ENCODE assay signal across 12 cellular contexts in genomic region chr1:8059161-8059622, GRCh38. TPM values are rescaled to one million over a fixed set of nuclear protein-coding genes. Genes with fewer than 3 reads are reported as not detected.
DNase-seq lines count a peak whose midpoint lies in the region; ATAC-seq, FAIRE-seq and TF ChIP-seq lines count a peak whose summit lies in the region.
"Had no signal": no experiment of that assay in that cellular context is flagged by ENCODE, and none has a peak within 500 bp of the region (broad histone marks: within the 10 kb centered on the region; RNA-seq: fewer than 3 reads in every experiment).

No MANE protein-coding gene starts in this region.

- H3K27me3 ChIP-seq in ACC112 (ENCODE audit: insufficient read depth, low read length) (no peaks in the 10 kb centered on the region), IMR-90 (ENCODE audit: control insufficient read depth, insufficient read depth, low read length) (no peaks in the 10 kb centered on the region), mesenchymal stem cell (ENCODE audit: control insufficient read depth in 1 of 2, insufficient read depth in 1 of 2, low read length in 2 of 2) (no peaks in the 10 kb centered on the region)

- POLR2A ChIA-PET in IMR-90 (lab: Charles Lee; ENCODE audit: unreplicated experiment) = interaction anchor here (0.6 kb wide), 2 partner anchors 21 to 312 kb away, joined by 3 read pairs; no protein-coding TSS in a partner anchor

- peak overlapping the region; percentile 62; the same call in 1 of the 2 replicates for H3K23ac ChIP-seq in IMR-90 (ENCODE audit: low read depth, low read length)
- H3K23ac ChIP-seq in mesenchymal stem cell (ENCODE audit: low read length in 2 of 2) = no peak overlapping the region

- H3K79me2 ChIP-seq in ACC112 (ENCODE audit: control insufficient read depth, insufficient read depth, low read length, unreplicated experiment) = no peaks in the 10 kb centered on the region

- DNase-seq in IMR-90 (peak; percentile 75), coronary artery (ENCODE audit: low spot score) (peak; percentile 81), mesenchymal stem cell (peak; percentile 75), NCI-H2107 (lab: John Stamatoyannopoulos, UW) (no peak), GDM1 (lab: John Stamatoyannopoulos, UW) (no peak), D721Med (ENCODE audit: insufficient read length, low spot score) (no peak)
- DNase-seq: activated CD8-positive, alpha-beta T cell treated with anti-CD3 and anti-CD28 coated beads, Interleukin-2, amount 10 ng/mL, durations not matched to agents 7 days and 5 days; substantia nigra had no signal

- FAIRE-seq in D721Med (lab: Jason Lieb, UNC) = no peak
- FAIRE-seq: A204.1 had no signal

- peak overlapping the region; percentile 82 for H2BK20ac ChIP-seq in IMR-90 (ENCODE audit: low read depth, low read length)

- peak overlapping the region; percentile 99 for H3K18ac ChIP-seq in IMR-90 (ENCODE audit: low read depth, low read length)
- no peak overlapping the region for H3K18ac ChIP-seq in mesenchymal stem cell (ENCODE audit: low read depth in 1 of 2, low read length in 2 of 2)

- TF ChIP-seq RAD21 in IMR-90 (IDR thresholded peaks at IDR 0.05; ENCODE audit: low read length) = no peak

- WGBS in IMR-90 (ENCODE audit: extremely low coverage in 2 of 2, insufficient read length in 1 of 2), 2 experiments = 80% methylated on average over 1 of the region's 6 CpGs; no CpG with 5 or more reads in 1 of the 2 experiments
- WGBS in mesenchymal stem cell = 55% methylated on average over 6 of the region's 6 CpGs

- H3K4me3 ChIP-seq in ACC112 (ENCODE audit: low read depth, low read length) = no peak overlapping the region
- no peak overlapping the region for H3K4me3 ChIP-seq in IMR-90 (ENCODE audit: insufficient read depth, low read depth, low read length)
- no peak overlapping the region for H3K4me3 ChIP-seq in coronary artery
- no peak overlapping the region for H3K4me3 ChIP-seq in mesenchymal stem cell (ENCODE audit: insufficient read depth in 1 of 2, low read depth in 1 of 2, low read length in 2 of 2)

- H3K56ac ChIP-seq in IMR-90 (ENCODE audit: extremely low read depth, insufficient read depth, low read length) = peak overlapping the region; percentile 36; the same call in 1 of the 2 replicates

- peak overlapping the region; percentile 67; the same call in 2 of the 3 replicates for H2BK15ac ChIP-seq in IMR-90 (ENCODE audit: low read depth, low read length)
- no peak overlapping the region for H2BK15ac ChIP-seq in mesenchymal stem cell (ENCODE audit: low read depth, poor library complexity, severe bottlenecking)

- H3K27ac ChIP-seq in ACC112 (ENCODE audit: low read depth, low read length) = peak overlapping the region; percentile 85
- peak overlapping the region; percentile 100 for H3K27ac ChIP-seq in IMR-90 (ENCODE audit: insufficient read depth, low read length)
- H3K27ac ChIP-seq in coronary artery = peak overlapping the region; percentile 86 to 90
- H3K27ac ChIP-seq in mesenchymal stem cell (ENCODE audit: low read length, poor library complexity, severe bottlenecking) = no peak overlapping the region

- no peak for TF ChIP-seq POLR2A in IMR-90 (IDR thresholded peaks at IDR 0.05; ENCODE audit: low read depth, low read length)

- peak overlapping the region; percentile 99 for H4K5ac ChIP-seq in IMR-90 (ENCODE audit: low read depth, low read length)

- H3K36me3 ChIP-seq in ACC112 (ENCODE audit: insufficient read depth, low read length) = no peaks in the 10 kb centered on the region
- H3K36me3 ChIP-seq in IMR-90 (ENCODE audit: control insufficient read depth, insufficient read depth, low read length) = no peaks in the 10 kb centered on the region
- H3K36me3 ChIP-seq in mesenchymal stem cell (ENCODE audit: control insufficient read depth in 1 of 2, insufficient read depth in 2 of 2, low read depth in 1 of 2, low read length in 2 of 2) = no peaks in the 10 kb centered on the region

- H3K9me3 ChIP-seq in IMR-90 (ENCODE audit: control insufficient read depth, insufficient read depth, low read length) (no peaks in the 10 kb centered on the region), mesenchymal stem cell (ENCODE audit: control insufficient read depth, low read length) (no peaks in the 10 kb centered on the region)

- TF ChIP-seq CTCF in IMR-90 (conservative IDR thresholded peaks at IDR 0.05; ENCODE audit: low read depth, low read length) = no peak
- no peak for TF ChIP-seq CTCF in coronary artery (IDR thresholded peaks at IDR 0.05)
- no peak for TF ChIP-seq CTCF in D721Med (IDR thresholded peaks at IDR 0.05; ENCODE audit: insufficient read depth, missing control alignments)

- intact Hi-C loops in IMR-90 (cut with micrococcal nuclease) = no loop called here

- peak overlapping the region; percentile 95 for H4K91ac ChIP-seq in IMR-90 (ENCODE audit: insufficient read depth, low read depth, low read length)
- peak overlapping the region; percentile 52 for H4K91ac ChIP-seq in mesenchymal stem cell (ENCODE audit: low read length)

- H3K4me1 ChIP-seq in ACC112 (ENCODE audit: control insufficient read depth, insufficient read depth, low read length, unreplicated experiment) (peaks cover 29% of the 10 kb centered on the region), IMR-90 (ENCODE audit: control insufficient read depth, insufficient read depth, low read length) (peaks cover 17% of the 10 kb centered on the region), mesenchymal stem cell (ENCODE audit: control insufficient read depth, insufficient read depth, low read depth, low read length) (peaks cover 3% of the 10 kb centered on the region)

- peak overlapping the region in 1 of 2 experiments; percentile 88 for H2BK12ac ChIP-seq in mesenchymal stem cell (ENCODE audit: low read length in 2 of 2)

- peak overlapping the region; percentile 95 for H2BK120ac ChIP-seq in IMR-90 (ENCODE audit: low read depth, low read length)
- H2BK120ac ChIP-seq in mesenchymal stem cell (ENCODE audit: low read depth, low read length) = peak overlapping the region; percentile 8

- BruUV-seq in IMR-90 (replicated peaks; lab: Mats Ljungman, UMichigan) = no TSS peak

- in situ Hi-C loops in IMR-90 (cut with MboI; ENCODE audit: low sequenced_read_pairs) = no loop called here

- CTCF ChIA-PET in IMR-90 (lab: Yijun Ruan, JAX) = interaction anchor here (0.6 to 1.1 kb wide), 3 partner anchors 19 to 1504 kb away, joined by 3 to 4 read pairs (median 3); no protein-coding TSS in a partner anchor

- no peaks in the 10 kb centered on the region for H4K20me1 ChIP-seq in IMR-90 (ENCODE audit: insufficient read depth, low read length)

- H3K4ac ChIP-seq in IMR-90 (ENCODE audit: low read depth, low read length) (peak overlapping the region; percentile 95), mesenchymal stem cell (ENCODE audit: low read depth in 1 of 2, low read length in 2 of 2) (no peak overlapping the region)

- peak overlapping the region; percentile 64 for H3K14ac ChIP-seq in IMR-90 (replicated peaks; ENCODE audit: low read depth, low read length)
- H3K14ac ChIP-seq in mesenchymal stem cell (ENCODE audit: low read length in 2 of 2) = no peak overlapping the region

- ATAC-seq in IMR-90 (ENCODE audit: low read depth) (peak; percentile 21), GM21825 (IDR thresholded peaks at IDR 0.05; ENCODE audit: unreplicated experiment) (no peak)
- ATAC-seq: activated CD8-positive, alpha-beta T cell treated with anti-CD3 and anti-CD28 coated beads, Interleukin-2, amount 10 ng/mL, durations not matched to agents 7 days and 5 days; SK-N-SH treated with all-trans-retinoic acid at 6 μM for 48 hours had no signal

- H2BK5ac ChIP-seq in IMR-90 (ENCODE audit: low read depth, low read length, poor library complexity, severe bottlenecking) = peak overlapping the region; percentile 96
- H2BK5ac ChIP-seq in mesenchymal stem cell (ENCODE audit: low read depth, low read length, poor library complexity, severe bottlenecking) = no peak overlapping the region

- H4K8ac ChIP-seq in IMR-90 (ENCODE audit: low read depth in 2 of 2, low read length in 2 of 2) = peak overlapping the region; percentile 80 to 92
- peak overlapping the region; percentile 78 for H4K8ac ChIP-seq in mesenchymal stem cell (ENCODE audit: low read length)

- peak overlapping the region; percentile 44 for H3K4me2 ChIP-seq in IMR-90 (ENCODE audit: low read depth, low read length)
- no peak overlapping the region for H3K4me2 ChIP-seq in mesenchymal stem cell (ENCODE audit: low read length, poor library complexity, severe bottlenecking)

- peak overlapping the region; percentile 70 for H2AK9ac ChIP-seq in IMR-90 (replicated peaks; ENCODE audit: low read depth, low read length, poor library complexity)

- no peak overlapping the region for H2AFZ ChIP-seq in ACC112 (ENCODE audit: low read length, unreplicated experiment)
- no peak overlapping the region for H2AFZ ChIP-seq in IMR-90 (replicated peaks; ENCODE audit: low read length, poor library complexity)
- H2AFZ ChIP-seq in mesenchymal stem cell (ENCODE audit: low read depth, low read length) = no peak overlapping the region

- H3K79me1 ChIP-seq in IMR-90 (ENCODE audit: low read depth in 1 of 2, low read length in 2 of 2) = no peaks in the 10 kb centered on the region
- no peaks in the 10 kb centered on the region for H3K79me1 ChIP-seq in mesenchymal stem cell (replicated peaks; ENCODE audit: low read length, poor library complexity, severe bottlenecking)

- H3K9ac ChIP-seq in IMR-90 (ENCODE audit: low read depth, low read length) (peak overlapping the region; percentile 77), mesenchymal stem cell (ENCODE audit: low read length) (no peak overlapping the region)

- dilution Hi-C loops in IMR-90 (cut with HindIII; ENCODE audit: low sequenced_read_pairs, unreplicated experiment) = no loop called here

- peaks cover 9% of the 10 kb centered on the region; the same call in 1 of the 2 replicates for H3K9me1 ChIP-seq in IMR-90 (ENCODE audit: insufficient read depth, low read length)

- H2AK5ac ChIP-seq in IMR-90 (ENCODE audit: low read depth, low read length) (peak overlapping the region; percentile 96), mesenchymal stem cell (ENCODE audit: low read length, severe bottlenecking) (no peak overlapping the region)

TF ChIP-seq in IMR-90, 13 proteins besides CTCF, POLR2A, EP300 and RAD21:
- TF ChIP-seq CHD1 (IDR thresholded peaks at IDR 0.05; ENCODE audit: low read depth, low read length) (no peak), CEBPB (IDR thresholded peaks at IDR 0.05; ENCODE audit: low read depth, low read length) (peak; percentile 78)

RNA-seq across cellular contexts. Expression of gene ERRFI1, which starts 33.1 kb away (rescaled TPM):
- 101 and 106 TPM in 2 replicates for total RNA-seq in IMR-90 (2012; rRNA removed)
- 102 and 145 TPM in 2 replicates for polyA plus RNA-seq in IMR-90 (2012; rRNA removed)
- 66.7 and 88.3 TPM in 2 replicates for polyA plus RNA-seq in IMR-90 (2012; cell fraction: cytosol; rRNA removed)
- 50.7 and 405 TPM in 2 replicates for polyA plus RNA-seq in IMR-90 (2012; cell fraction: nucleus; rRNA removed; ENCODE audit: low replicate concordance)
- 109 TPM for polyA plus RNA-seq in mesenchymal stem cell (2013, experiment 1 of 2)
- polyA plus RNA-seq in mesenchymal stem cell (2013, experiment 2 of 2) = 106 TPM

Comparison
In these comparisons a context has a peak if more than half of its experiments do, and no peak if none do; other contexts are left out.
1. DNase-seq: peak in IMR-90 (single experiment), coronary artery (single experiment) and mesenchymal stem cell (single experiment); none in NCI-H2107 (single experiment), GDM1 (single experiment) and D721Med (single experiment).